15 cellular contexts compared by ENCODE assay signal in the genomic region with DNA sequence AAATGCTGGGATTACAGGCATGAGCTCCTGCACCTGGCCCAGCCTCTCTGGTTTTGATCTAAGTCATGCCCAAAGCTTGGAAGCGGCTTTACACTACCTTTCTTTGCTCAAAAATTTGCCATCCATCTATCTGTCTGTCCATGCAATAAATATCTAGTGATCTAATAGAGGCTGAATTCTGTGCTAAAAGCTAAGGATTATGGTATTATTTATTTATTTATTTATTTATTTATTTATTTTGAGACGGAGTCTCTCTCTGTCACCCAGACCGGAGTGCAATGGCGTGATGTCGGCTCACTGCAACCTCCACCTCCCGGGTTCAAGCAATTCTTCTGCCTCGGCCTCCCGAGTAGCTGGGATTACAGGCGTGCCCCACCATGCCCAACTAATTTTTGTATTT. TPM values are rescaled to one million over a fixed set of nuclear protein-coding genes. Genes with fewer than 3 reads are reported as not detected.
A peak's percentile ranks its signal among the peaks of the same experiment; 100 is the strongest.
DNase-seq lines count a peak whose midpoint lies in the region; ATAC-seq, FAIRE-seq and TF ChIP-seq lines count a peak whose summit lies in the region.
"Not testable (repeated sequence)": the region's sequence is repeated elsewhere in the genome, so short reads cannot be mapped to it uniquely, and the experiment has no call there.
"Had no signal": no experiment of that assay in that cellular context is flagged by ENCODE, and none has a peak within 500 bp of the region (broad histone marks: within the 10 kb centered on the region; RNA-seq: fewer than 3 reads in every experiment).

No MANE protein-coding gene starts in this region.

- H3K9me3 ChIP-seq in A549; HUES48 (ENCODE audit: control insufficient read depth, insufficient read depth, low read length); PC-9 (ENCODE audit: insufficient read depth, low read depth); H1 (ENCODE audit: insufficient read depth in 2 of 2, low read depth in 1 of 2, low read length in 1 of 2): not testable (repeated sequence)

- TF ChIP-seq EP300 in A549 (IDR thresholded peaks at IDR 0.05); H1 (IDR thresholded peaks at IDR 0.05; ENCODE audit: borderline replicate concordance in 1 of 2, low read depth in 2 of 2, low read length in 2 of 2): not testable (repeated sequence)

- peak overlapping the region; percentile 74 for H4K91ac ChIP-seq in H1 (replicated peaks; ENCODE audit: insufficient read length, low read length)

- not testable (repeated sequence) for H3K14ac ChIP-seq in H1 (ENCODE audit: insufficient read length)

- H3K27ac Mint-ChIP-seq in Calu3 (ENCODE audit: unreplicated experiment): peak overlapping the region; percentile 83

- intact Hi-C loops in Calu3 (cut with micrococcal nuclease; ENCODE audit: unreplicated experiment); PC-9 (cut with micrococcal nuclease; ENCODE audit: unreplicated experiment): not testable (repeated sequence)

- peak overlapping the region; percentile 75 to 92 for H3K27ac ChIP-seq in A549
- H3K27ac ChIP-seq in HUES48 (ENCODE audit: low read depth, low read length): peak overlapping the region; percentile 74
- peak overlapping the region; percentile 92 for H3K27ac ChIP-seq in PC-9
- H3K27ac ChIP-seq in RWPE1: peak overlapping the region; percentile 68
- not testable (repeated sequence) for H3K27ac ChIP-seq in H1 (ENCODE audit: low read depth, low read length)

- H3K18ac ChIP-seq in H1 (ENCODE audit: extremely low read depth, low read length): peak overlapping the region; percentile 78

- not testable (repeated sequence) for H3K56ac ChIP-seq in H1 (replicated peaks; ENCODE audit: insufficient read length, low read depth, low read length)

- H3K4ac ChIP-seq in H1 (replicated peaks; ENCODE audit: insufficient read length, low read depth, low read length): not testable (repeated sequence)

- not testable (repeated sequence) for H3K79me1 ChIP-seq in H1 (ENCODE audit: low read depth, low read length)

- H4K20me1 ChIP-seq in PC-9 (ENCODE audit: insufficient read depth); H1 (replicated peaks in 1 of 2; ENCODE audit: control insufficient read depth in 1 of 2, insufficient read depth in 2 of 2, low read length in 2 of 2): not testable (repeated sequence)

- not testable (repeated sequence) for H3K4me3 Mint-ChIP-seq in Calu3 (ENCODE audit: low read depth, unreplicated experiment)

- H3K36me3 Mint-ChIP-seq in Calu3 (ENCODE audit: insufficient read depth, unreplicated experiment): not testable (repeated sequence)

- not testable (repeated sequence) for BruUV-seq in Calu3 (replicated peaks; lab: Mats Ljungman, UMichigan); PC-9 (replicated peaks; lab: Mats Ljungman, UMichigan)

- 0 out of 2 replicates have a peak overlapping the region, but pooled peaks have one; percentile 80 for H2BK12ac ChIP-seq in H1 (ENCODE audit: low read depth, low read length)

- H3K36me3 ChIP-seq in HUES48 (ENCODE audit: control insufficient read depth, insufficient read depth, low read length); PC-9 (ENCODE audit: low read depth); H1 (ENCODE audit: control insufficient read depth in 2 of 4, insufficient read depth in 4 of 4, low read length in 3 of 4): not testable (repeated sequence)

- peaks cover 18% of the 10 kb centered on the region for H3K4me1 Mint-ChIP-seq in Calu3 (ENCODE audit: low read depth, unreplicated experiment)

- WGBS in A549 (ENCODE audit: missing lambda C conversion rate): 90% methylated on average over 9 of the region's 9 CpGs
- WGBS in H1 (ENCODE audit: extremely low coverage in 1 of 2, insufficient coverage in 1 of 2, insufficient read length in 1 of 2, insufficient replicate concordance in 2 of 2, low coverage in 1 of 2, low lambda C conversion rate in 2 of 2, missing lambda C conversion rate in 1 of 2), 2 experiments: 94% methylated on average over 9 of the region's 9 CpGs; no CpG with 5 or more reads in 1 of the 2 experiments

- not testable (repeated sequence) for H4K8ac ChIP-seq in H1 (ENCODE audit: extremely low read depth, insufficient read depth, low read length)

- POLR2A ChIA-PET in A549 (lab: Yijun Ruan, JAX): interaction anchor here (1.4 kb wide), 1 partner anchor 19 kb away, joined by 4 read pairs; no protein-coding TSS in a partner anchor
- POLR2A ChIA-PET in PC-9 (lab: Charles Lee; ENCODE audit: unreplicated experiment): interaction anchor here (0.5 kb wide), 1 partner anchor 14 kb away, joined by 7 read pairs; no protein-coding TSS in a partner anchor
- POLR2A ChIA-PET in RWPE1 (lab: Yijun Ruan, JAX; ENCODE audit: low non-redundant PET): not testable (repeated sequence)
- POLR2A ChIA-PET in H1 (lab: Charles Lee; ENCODE audit: partially characterized antibody): interaction anchor here (0.6 to 0.9 kb wide), 2 partner anchors 9 to 525 kb away, joined by 3 read pairs; no protein-coding TSS in a partner anchor

- H3F3A ChIP-seq in PC-9 (ENCODE audit: insufficient read depth, low read depth): peaks cover 56% of the 10 kb centered on the region

- TF ChIP-seq POLR2A in A549 (IDR thresholded peaks at IDR 0.05; ENCODE audit: low read length); H1 (IDR thresholded peaks at IDR 0.05; ENCODE audit: control extremely low read depth in 1 of 2, low read depth in 2 of 2, low read length in 2 of 2): not testable (repeated sequence)

- H2AFZ ChIP-seq in PC-9; H1 (ENCODE audit: low read length): not testable (repeated sequence)

- not testable (repeated sequence) for TF ChIP-seq CTCF in A549 (IDR thresholded peaks at IDR 0.05); Calu3 (IDR thresholded peaks at IDR 0.05; ENCODE audit: unreplicated experiment); PC-9 (conservative IDR thresholded peaks at IDR 0.05); RWPE1 (conservative IDR thresholded peaks at IDR 0.05; ENCODE audit: low read depth); H1 (IDR thresholded peaks at IDR 0.05; ENCODE audit: control extremely low read depth in 1 of 3, insufficient read depth in 1 of 3, low read depth in 1 of 3, low read length in 3 of 3)

- H3K23ac ChIP-seq in H1 (ENCODE audit: insufficient read length): not testable (repeated sequence)

- not testable (repeated sequence) for H2BK120ac ChIP-seq in H1 (replicated peaks; ENCODE audit: low read depth, low read length)

- not testable (repeated sequence) for H2BK15ac ChIP-seq in H1 (ENCODE audit: low read length)

- H3K4me3 ChIP-seq in A549: 0 out of 3 replicates have a peak overlapping the region, but pooled peaks have one; percentile 20
- H3K4me3 ChIP-seq in HUES48 (ENCODE audit: low read depth, low read length); PC-9; H1 (ENCODE audit: extremely low read depth in 1 of 4, insufficient read depth in 2 of 4, low read depth in 3 of 4, low read length in 4 of 4): not testable (repeated sequence)

- not testable (repeated sequence) for TF ChIP-seq RAD21 in A549 (conservative IDR thresholded peaks at IDR 0.05 in 1 of 2, IDR thresholded peaks at IDR 0.05 in 1 of 2); H1 (IDR thresholded peaks at IDR 0.05 in 1 of 2, conservative IDR thresholded peaks at IDR 0.05 in 1 of 2; ENCODE audit: low read depth in 2 of 2, low read length in 2 of 2)

- CTCF ChIA-PET in A549 (lab: Yijun Ruan, JAX); PC-9 (lab: Charles Lee): not testable (repeated sequence)
- CTCF ChIA-PET in Calu3 (lab: Charles Lee) (interaction anchor here (0.6 to 1.8 kb wide), 2 partner anchors 20 to 187 kb away, joined by 3 to 11 read pairs; no protein-coding TSS in a partner anchor), RWPE1 (lab: Yijun Ruan, JAX) (interaction anchor here (0.6 kb wide), 1 partner anchor 12 kb away, joined by 3 read pairs; no protein-coding TSS in a partner anchor), H1 (lab: Charles Lee; ENCODE audit: partially characterized antibody) (interaction anchor here (0.5 to 1.5 kb wide), 4 partner anchors 9 to 462 kb away, joined by 3 to 4 read pairs (median 3); no protein-coding TSS in a partner anchor)

- peak overlapping the region; percentile 82; the same call in 1 of the 2 replicates for H2AK5ac ChIP-seq in H1 (ENCODE audit: low read depth, low read length)

- H3K4me1 ChIP-seq in A549 (peaks cover 19% of the 10 kb centered on the region), PC-9 (replicated peaks; ENCODE audit: insufficient read depth) (peaks cover 70% of the 10 kb centered on the region), H1 (replicated peaks in 1 of 4; ENCODE audit: control insufficient read depth in 3 of 4, insufficient read depth in 4 of 4, low read length in 3 of 4) (peaks cover 4 to 16% (median 8%) of the 10 kb centered on the region in 4 experiments; a peak in 6 of 7 replicates)
- not testable (repeated sequence) for H3K4me1 ChIP-seq in HUES48 (ENCODE audit: control insufficient read depth, insufficient read depth, low read length)

- not testable (repeated sequence) for H3K27me3 ChIP-seq in HUES48 (ENCODE audit: control insufficient read depth, insufficient read depth, low read length); PC-9 (ENCODE audit: insufficient read depth, low read depth); H1 (replicated peaks in 1 of 4; ENCODE audit: control insufficient read depth in 3 of 4, extremely low read depth in 1 of 4, insufficient read depth in 3 of 4, low read length in 3 of 4)

- H2BK5ac ChIP-seq in H1 (ENCODE audit: low read depth, low read length): peak overlapping the region; percentile 44; the same call in 1 of the 2 replicates

- not testable (repeated sequence) for ATAC-seq in A549

- FAIRE-seq in A549 (lab: Jason Lieb, UNC); H1 (lab: Jason Lieb, UNC): not testable (repeated sequence)

- H2BK20ac ChIP-seq in H1 (ENCODE audit: low read length): not testable (repeated sequence)

- not testable (repeated sequence) for H3K9ac ChIP-seq in HUES48 (ENCODE audit: low read depth, low read length); H1 (replicated peaks in 1 of 4; ENCODE audit: extremely low read depth in 1 of 4, low read depth in 3 of 4, low read length in 3 of 4)

- not testable (repeated sequence) for H3K9me2 ChIP-seq in PC-9 (ENCODE audit: insufficient read depth)

- H3K79me2 ChIP-seq in PC-9 (ENCODE audit: low read depth); H1 (ENCODE audit: control insufficient read depth in 1 of 2, insufficient read depth in 2 of 2, low read length in 2 of 2): not testable (repeated sequence)

- H4K5ac ChIP-seq in H1 (ENCODE audit: insufficient read length, low read depth, low read length): not testable (repeated sequence)

- not testable (repeated sequence) for H3K27me3 Mint-ChIP-seq in Calu3 (ENCODE audit: unreplicated experiment)

- not testable (repeated sequence) for H3K23me2 ChIP-seq in H1 (ENCODE audit: low read depth, low read length)

- DNase-seq in A549 (ENCODE audit: low read depth in 1 of 2, low spot score in 1 of 2); Calu3; PC-9; RWPE1 (ENCODE audit: low spot score); H1 (ENCODE audit: low read depth in 1 of 2, low spot score in 2 of 2): not testable (repeated sequence)

- H3K9me3 Mint-ChIP-seq in Calu3 (ENCODE audit: low read depth, unreplicated experiment): not testable (repeated sequence)

- H3K4me2 ChIP-seq in A549 (peak overlapping the region; percentile 84), PC-9 (peak overlapping the region; percentile 71), H1 (ENCODE audit: insufficient read depth in 1 of 2, low read depth in 2 of 2, low read length in 2 of 2) (peak overlapping the region in 1 of 2 experiments; percentile 74; a peak in 1 of 4 replicates)

RNA-seq across cellular contexts. Expression of a gene that starts 30.7 kb away (rescaled TPM):
- not detected in 2 replicates for polyA plus RNA-seq in A549 (2011; rRNA removed)
- not detected in 2 replicates for polyA plus RNA-seq in A549 (2012; cell fraction: cytosol; rRNA removed)
- not detected in 2 replicates for polyA plus RNA-seq in A549 (2012; cell fraction: nucleus; rRNA removed)
- polyA plus RNA-seq in A549 (2017; fragmentation: RNase III; extraction: RNeasy Plus Mini Kit Qiagen cat#74134 plus additional on column Dnase treatment): not detected in 3 replicates
- not detected in 2 replicates for polyA minus RNA-seq in A549 (2011; rRNA and poly(A)+ RNA removed)
- total RNA-seq in Calu3 (2022): not detected in 2 replicates
- total RNA-seq in PC-9 (2021): not detected in 2 replicates
- total RNA-seq in H1 (2021; fragmentation: NEBNext Ultra II Directional; extraction: Animal tissue kit (Norgen Biotek cat#: 25700)): not detected in 2 replicates
- 0.12 TPM in 1 of 2 replicates, not detected in the other for polyA plus RNA-seq in H1 (2011; rRNA removed)
- 0.03 TPM for polyA plus RNA-seq in H1 (2011; cell fraction: cytosol; rRNA removed)
- not detected for polyA plus RNA-seq in H1 (2011; cell fraction: nucleus; rRNA removed)
- not detected in 4 replicates for polyA plus RNA-seq in H1 (2012, experiment 1 of 2)
- not detected for polyA plus RNA-seq in H1 (2012, experiment 2 of 2)
- polyA plus RNA-seq in H1 (2013, experiment 1 of 2): not detected
- polyA plus RNA-seq in H1 (2013, experiment 2 of 2): not detected
- polyA minus RNA-seq in H1 (2011; rRNA and poly(A)+ RNA removed): 0.54 TPM in 1 of 2 replicates, not detected in the other
- polyA minus RNA-seq in H1 (2011; cell fraction: cytosol; rRNA and poly(A)+ RNA removed): not detected
- not detected for polyA minus RNA-seq in H1 (2011; cell fraction: nucleus; rRNA and poly(A)+ RNA removed)
- total RNA-seq: A172; A673; Caco-2; CD4-positive, alpha-beta T cell; CD8-positive, alpha-beta T cell; Daoy; G401; GM12878 had no signal
- polyA plus RNA-seq: AG04450, GM12878 had no signal

RNA-seq across cellular contexts. Expression of a gene that starts 45.9 kb away (rescaled TPM):
- 0.23 and 0.67 TPM in 2 replicates for polyA plus RNA-seq in A549 (2011; rRNA removed)
- polyA plus RNA-seq in A549 (2012; cell fraction: cytosol; rRNA removed): 0.04 and 0.05 TPM in 2 replicates
- polyA plus RNA-seq in A549 (2012; cell fraction: nucleus; rRNA removed): 0.15 and 0.20 TPM in 2 replicates
- polyA plus RNA-seq in A549 (2017; fragmentation: RNase III; extraction: RNeasy Plus Mini Kit Qiagen cat#74134 plus additional on column Dnase treatment): 0.01 to 0.03 TPM in 2 of 3 replicates, not detected in the other
- 0.78 and 0.83 TPM in 2 replicates for polyA minus RNA-seq in A549 (2011; rRNA and poly(A)+ RNA removed)
- 0.15 and 0.17 TPM in 2 replicates for total RNA-seq in Calu3 (2022)
- total RNA-seq in PC-9 (2021): 75.0 and 85.0 TPM in 2 replicates
- 0.17 and 0.25 TPM in 2 replicates for total RNA-seq in H1 (2021; fragmentation: NEBNext Ultra II Directional; extraction: Animal tissue kit (Norgen Biotek cat#: 25700))
- polyA plus RNA-seq in H1 (2011; rRNA removed): 0.60 and 0.72 TPM in 2 replicates
- 0.44 TPM for polyA plus RNA-seq in H1 (2011; cell fraction: cytosol; rRNA removed)
- polyA plus RNA-seq in H1 (2011; cell fraction: nucleus; rRNA removed): 2.5 TPM
- polyA plus RNA-seq in H1 (2012, experiment 1 of 2): 0.22 to 1.2 TPM (median 0.87 TPM) in 4 replicates
- 0.04 TPM for polyA plus RNA-seq in H1 (2012, experiment 2 of 2)
- polyA plus RNA-seq in H1 (2013, experiment 1 of 2): 0.26 TPM
- polyA plus RNA-seq in H1 (2013, experiment 2 of 2): 0.15 TPM
- polyA minus RNA-seq in H1 (2011; rRNA and poly(A)+ RNA removed): 1.00 and 1.3 TPM in 2 replicates
- polyA minus RNA-seq in H1 (2011; cell fraction: cytosol; rRNA and poly(A)+ RNA removed): 0.81 TPM
- 2.8 TPM for polyA minus RNA-seq in H1 (2011; cell fraction: nucleus; rRNA and poly(A)+ RNA removed)
- total RNA-seq: A172, A673, Daoy, G401, GM12878 had no signal
- polyA plus RNA-seq: AG04450 had no signal

RNA-seq across cellular contexts. Expression of a gene that starts 51.1 kb away (rescaled TPM):
- polyA plus RNA-seq in A549 (2011; rRNA removed): not detected in 2 replicates
- polyA plus RNA-seq in A549 (2012; cell fraction: cytosol; rRNA removed): not detected in 2 replicates
- polyA plus RNA-seq in A549 (2012; cell fraction: nucleus; rRNA removed): not detected in 2 replicates
- not detected in 3 replicates for polyA plus RNA-seq in A549 (2017; fragmentation: RNase III; extraction: RNeasy Plus Mini Kit Qiagen cat#74134 plus additional on column Dnase treatment)
- polyA minus RNA-seq in A549 (2011; rRNA and poly(A)+ RNA removed): not detected in 2 replicates
- not detected in 2 replicates for total RNA-seq in Calu3 (2022)
- total RNA-seq in PC-9 (2021): not detected in 2 replicates
- not detected in 2 replicates for total RNA-seq in H1 (2021; fragmentation: NEBNext Ultra II Directional; extraction: Animal tissue kit (Norgen Biotek cat#: 25700))
- polyA plus RNA-seq in H1 (2011; rRNA removed): not detected in 2 replicates
- not detected for polyA plus RNA-seq in H1 (2011; cell fraction: cytosol; rRNA removed)
- polyA plus RNA-seq in H1 (2011; cell fraction: nucleus; rRNA removed): not detected
- polyA plus RNA-seq in H1 (2012, experiment 1 of 2): not detected in 4 replicates
- not detected for polyA plus RNA-seq in H1 (2012, experiment 2 of 2)
- not detected for polyA plus RNA-seq in H1 (2013, experiment 1 of 2)
- not detected for polyA plus RNA-seq in H1 (2013, experiment 2 of 2)
- polyA minus RNA-seq in H1 (2011; rRNA and poly(A)+ RNA removed): not detected in 2 replicates
- not detected for polyA minus RNA-seq in H1 (2011; cell fraction: cytosol; rRNA and poly(A)+ RNA removed)
- polyA minus RNA-seq in H1 (2011; cell fraction: nucleus; rRNA and poly(A)+ RNA removed): not detected
- total RNA-seq: A172; A673; Caco-2; CD4-positive, alpha-beta T cell; CD8-positive, alpha-beta T cell; Daoy; G401; GM12878 had no signal
- polyA plus RNA-seq: AG04450, GM12878 had no signal

RNA-seq across cellular contexts. Expression of a gene that starts 59.4 kb away (rescaled TPM):
- polyA plus RNA-seq in A549 (2011; rRNA removed) (not detected in 2 replicates), A549 (2017; fragmentation: RNase III; extraction: RNeasy Plus Mini Kit Qiagen cat#74134 plus additional on column Dnase treatment) (not detected in 3 replicates), H1 (2011; rRNA removed) (not detected in 2 replicates)
- not detected in 2 replicates for polyA plus RNA-seq in A549 (2012; cell fraction: cytosol; rRNA removed)
- not detected in 2 replicates for polyA plus RNA-seq in A549 (2012; cell fraction: nucleus; rRNA removed)
- polyA minus RNA-seq in A549 (2011; rRNA and poly(A)+ RNA removed): not detected in 2 replicates
- total RNA-seq in Calu3 (2022) (not detected in 2 replicates), PC-9 (2021) (not detected in 2 replicates)
- total RNA-seq in H1 (2021; fragmentation: NEBNext Ultra II Directional; extraction: Animal tissue kit (Norgen Biotek cat#: 25700)): not detected in 2 replicates
- not detected for polyA plus RNA-seq in H1 (2011; cell fraction: cytosol; rRNA removed)
- polyA plus RNA-seq in H1 (2011; cell fraction: nucleus; rRNA removed): not detected
- polyA plus RNA-seq in H1 (2012, experiment 1 of 2): not detected in 4 replicates
- polyA plus RNA-seq in H1 (2012, experiment 2 of 2): not detected
- polyA plus RNA-seq in H1 (2013, experiment 1 of 2): not detected
- polyA plus RNA-seq in H1 (2013, experiment 2 of 2): not detected
- polyA minus RNA-seq in H1 (2011; rRNA and poly(A)+ RNA removed): not detected in 2 replicates
- not detected for polyA minus RNA-seq in H1 (2011; cell fraction: cytosol; rRNA and poly(A)+ RNA removed)
- polyA minus RNA-seq in H1 (2011; cell fraction: nucleus; rRNA and poly(A)+ RNA removed): not detected
- total RNA-seq: A172; A673; Caco-2; CD4-positive, alpha-beta T cell; CD8-positive, alpha-beta T cell; Daoy; G401; GM12878 had no signal
- polyA plus RNA-seq: AG04450, GM12878 had no signal

Comparison
In these comparisons a context has a peak if more than half of its experiments do, and no peak if none do; other contexts are left out.
1. RNA of a gene that starts 45.9 kb away (total RNA-seq): 75.0 to 85.0 TPM in PC-9; 0.17 to 0.25 TPM in H1 and 0.15 to 0.17 TPM in Calu3; every median in the first group is over 10 times any median in the second.